In the genomic region with DNA sequence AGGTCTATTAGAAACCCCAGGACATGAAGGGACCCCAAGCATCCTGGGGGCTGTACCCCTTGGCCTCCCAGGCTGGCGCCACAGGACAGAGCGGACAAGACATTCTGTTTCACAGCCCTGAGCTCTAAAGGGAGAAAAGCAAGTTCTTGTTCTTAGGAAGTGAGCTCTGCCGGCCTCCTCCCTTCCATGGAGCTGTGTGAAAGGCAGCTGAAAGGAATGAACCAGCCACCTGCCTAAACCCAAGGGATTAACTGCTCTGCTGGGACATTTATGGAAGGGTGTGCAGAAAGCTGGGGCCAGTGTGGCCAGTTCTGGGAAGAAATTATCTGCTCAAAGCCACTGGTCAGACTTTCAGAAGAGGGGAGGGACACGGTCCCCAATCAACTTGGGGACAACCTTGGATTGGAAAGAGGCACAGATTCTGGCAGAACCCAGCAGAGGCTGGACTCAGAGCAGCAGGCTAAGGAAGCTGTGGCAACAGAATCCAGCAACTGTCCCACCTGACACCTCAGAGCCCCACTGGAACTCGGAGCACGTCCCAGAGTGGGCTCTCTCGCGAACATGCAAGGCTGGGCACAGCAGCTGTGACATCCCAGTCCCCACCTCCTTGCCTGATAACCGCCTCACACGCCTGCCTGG, we compare ENCODE assay signal across 8 cellular contexts. TPM values are rescaled to one million over a fixed set of nuclear protein-coding genes. Genes with fewer than 3 reads are reported as not detected.
DNase-seq lines count a peak whose midpoint lies in the region; ATAC-seq, FAIRE-seq and TF ChIP-seq lines count a peak whose summit lies in the region.

No MANE protein-coding gene starts in this region.

- FAIRE-seq in GM12892 (lab: Jason Lieb, UNC), result peak; percentile 9

- H3K9ac ChIP-seq in duodenal mucosa (ENCODE audit: low read depth in 1 of 2, low read length in 2 of 2), result peak overlapping the region; percentile 87 to 90

- no peaks in the 10 kb centered on the region for H3K9me3 ChIP-seq in duodenal mucosa (ENCODE audit: control insufficient read depth in 1 of 2, low read length in 2 of 2)

- TF ChIP-seq POLR2A in GM12892 (IDR thresholded peaks at IDR 0.05; ENCODE audit: low read depth, low read length), result no peak

- H3K9me3 Mint-ChIP-seq in natural killer cell, result no peaks in the 10 kb centered on the region

- peaks cover 21 to 35% of the 10 kb centered on the region in 2 donors for H3K4me1 ChIP-seq in duodenal mucosa (ENCODE audit: control insufficient read depth in 1 of 2, insufficient read depth in 2 of 2, low read length in 2 of 2)

- TF ChIP-seq CTCF in natural killer cell (IDR thresholded peaks at IDR 0.05), result no peak

- intact Hi-C loops in natural killer cell (cut with micrococcal nuclease), result loop anchor here (1.0 to 5.0 kb wide), 3 partner anchors 21 to 573 kb away; a partner anchor contains a TSS

- DNase-seq in GM12892 (ENCODE audit: insufficient read length) (no peak), NCI-H69 (lab: John Stamatoyannopoulos, UW) (peak; percentile 6), natural killer cell (no peak), amniotic stem cell (lab: John Stamatoyannopoulos, UW) (no peak), DMS53 (lab: John Stamatoyannopoulos, UW) (no peak)
- DNase-seq in stimulated activated naive CD4-positive, alpha-beta T cell treated with Interleukin-2 at 50 U/mL for 16 hours (lab: John Stamatoyannopoulos, UW), result no peak

- H3K27me3 Mint-ChIP-seq in natural killer cell (ENCODE audit: low read depth in 2 of 2), result no peaks in the 10 kb centered on the region

- H3K4me3 ChIP-seq in duodenal mucosa (ENCODE audit: low read depth in 1 of 2, low read length in 2 of 2), result peak overlapping the region; percentile 71 to 95

- peaks cover 49 to 50% of the 10 kb centered on the region in 2 donors for H3K4me1 Mint-ChIP-seq in natural killer cell

- peak overlapping the region; percentile 54 for H3K27ac ChIP-seq in duodenal mucosa (ENCODE audit: low read depth, low read length)

- H3K36me3 ChIP-seq in duodenal mucosa (ENCODE audit: control insufficient read depth in 1 of 2, insufficient read depth in 2 of 2, low read length in 2 of 2), result peaks cover 20 to 37% of the 10 kb centered on the region in 2 donors

- ATAC-seq in natural killer cell, result peak in 1 of 3 donors; percentile 1
- no peak for ATAC-seq in GM21447 (IDR thresholded peaks at IDR 0.05; ENCODE audit: unreplicated experiment)

- peak overlapping the region; percentile 98 for H3K4me3 Mint-ChIP-seq in natural killer cell

- no peaks in the 10 kb centered on the region for H3K27me3 ChIP-seq in duodenal mucosa (ENCODE audit: control insufficient read depth in 1 of 2, insufficient read depth in 2 of 2, low read length in 2 of 2)

- H3K27ac Mint-ChIP-seq in natural killer cell, result peak overlapping the region; percentile 93 to 99

- H3K36me3 Mint-ChIP-seq in natural killer cell, result no peaks in the 10 kb centered on the region

RNA-seq across cellular contexts. Expression of a gene that starts 2.1 kb away (rescaled TPM):
- polyA plus RNA-seq in GM12892 (2012; ENCODE audit: missing spikeins), result 3.8 TPM
- total RNA-seq in natural killer cell, result 10 to 100 TPM; 23.5 to 37.8 (median 28.9) TPM

RNA-seq across cellular contexts. Expression of a gene that starts 13.0 kb away (rescaled TPM):
- 10.0 TPM for polyA plus RNA-seq in GM12892 (2012; ENCODE audit: missing spikeins)
- total RNA-seq in natural killer cell, result 10 to 100 TPM in 2 of 3 donors, 1 to 10 TPM in 1; 7.3 to 14.2 (median 10.9) TPM

RNA-seq across cellular contexts. Expression of a gene that starts 20.7 kb away (rescaled TPM):
- 13.4 TPM for polyA plus RNA-seq in GM12892 (2012; ENCODE audit: missing spikeins)
- 10 to 100 TPM; 45.6 to 56.4 (median 54.0) TPM for total RNA-seq in natural killer cell

RNA-seq across cellular contexts. Expression of a gene that starts 24.1 kb away (rescaled TPM):
- polyA plus RNA-seq in GM12892 (2012; ENCODE audit: missing spikeins), result 10.6 TPM
- 10 to 100 TPM; 11.7 to 23.4 (median 23.1) TPM for total RNA-seq in natural killer cell

RNA-seq across cellular contexts. Expression of a gene that starts 45.4 kb away (rescaled TPM):
- 0.28 TPM for polyA plus RNA-seq in GM12892 (2012; ENCODE audit: missing spikeins)
- not detected for total RNA-seq in natural killer cell
